In the genomic region with DNA sequence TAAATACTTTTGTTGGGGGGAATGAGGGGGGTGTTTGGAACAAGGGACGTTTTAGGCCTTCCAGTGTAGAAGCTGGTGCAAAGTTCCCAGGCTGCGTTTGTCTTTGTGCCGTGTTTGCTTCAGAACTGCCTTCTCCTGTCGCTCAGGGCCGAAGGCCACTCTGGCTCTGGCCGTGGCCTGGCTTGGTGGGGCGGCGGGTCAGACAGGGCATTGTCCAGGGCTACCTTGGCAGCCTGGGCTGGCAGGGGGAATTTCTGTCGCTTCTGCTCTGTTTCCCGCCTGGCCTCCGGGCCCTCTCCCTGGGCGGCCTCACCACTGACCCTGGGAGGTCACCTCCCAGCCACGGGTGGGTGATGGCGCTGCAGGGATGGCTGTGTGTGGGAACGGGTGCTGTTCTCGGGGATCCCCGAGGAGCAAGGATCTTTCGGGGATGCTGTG, we compare ENCODE assay signal across 10 cellular contexts.
"Had no signal": no experiment of that assay in that cellular context is flagged by ENCODE, and none has a peak within 500 bp of the region (broad histone marks: within the 10 kb centered on the region; RNA-seq: fewer than 3 reads in every experiment).

No MANE protein-coding gene starts in this region.

- H3K9me3 ChIP-seq: stomach, tibial artery had no signal

- H3K27ac Mint-ChIP-seq: activated B cell treated with CpG ODN at 0.5 μM for 24 hours; activated CD4-positive, alpha-beta T cell treated with anti-CD3 and anti-CD28 coated beads, Interleukin-2, amount 10 ng/mL, durations not matched to agents 24 days and 14 days; activated T-helper 1 cell treated with anti-CD3 and anti-CD28 coated beads, Interleukin-12 subunit alpha, Interleukin-12 subunit beta, Interleukin-2, Interleukin-4 antibody, amounts not matched to agents 30 ng/mL and 10 ng/mL and 1 ng/mL, durations not matched to agents 14 hours and 24 hours and 36 hours; T-helper 17 cell had no signal

- H3K27me3 Mint-ChIP-seq: activated B cell treated with CpG ODN at 0.5 μM for 24 hours; activated CD4-positive, alpha-beta T cell treated with anti-CD3 and anti-CD28 coated beads, Interleukin-2, amount 10 ng/mL, durations not matched to agents 24 days and 14 days had no signal

- H3K4me1 ChIP-seq: tibial artery had no signal

- H3K4me1 Mint-ChIP-seq: activated B cell treated with CpG ODN at 0.5 μM for 24 hours; activated CD4-positive, alpha-beta T cell treated with anti-CD3 and anti-CD28 coated beads, Interleukin-2, amount 10 ng/mL, durations not matched to agents 24 days and 14 days; T-helper 17 cell had no signal

- ATAC-seq: T-helper 17 cell had no signal

- H3K9me3 Mint-ChIP-seq: activated B cell treated with CpG ODN at 0.5 μM for 24 hours; activated CD4-positive, alpha-beta T cell treated with anti-CD3 and anti-CD28 coated beads, Interleukin-2, amount 10 ng/mL, durations not matched to agents 24 days and 14 days; activated T-helper 1 cell treated with anti-CD3 and anti-CD28 coated beads, Interleukin-12 subunit alpha, Interleukin-12 subunit beta, Interleukin-2, Interleukin-4 antibody, amounts not matched to agents 30 ng/mL and 10 ng/mL and 1 ng/mL, durations not matched to agents 14 hours and 24 hours and 36 hours had no signal

- H3K27ac ChIP-seq: coronary artery, stomach, tibial artery had no signal

- H3K4me3 ChIP-seq: coronary artery, stomach, tibial artery had no signal

- DNase-seq: activated B cell treated with CpG ODN at 0.5 μM for 24 hours; activated CD4-positive, alpha-beta T cell treated with anti-CD3 and anti-CD28 coated beads, Interleukin-2, amount 10 ng/mL, durations not matched to agents 24 days and 14 days; activated naive CD4-positive, alpha-beta T cell treated with Interleukin-2 at 50 U/mL for 16 hours; effector CD4-positive, alpha-beta T cell; stimulated activated CD4-positive, alpha-beta T cell treated with anti-CD3 and anti-CD28 coated beads, Interleukin-4, amount 100 ng/mL, for 1 hour; stomach; T-helper 17 cell; tibial artery had no signal

- H3K27me3 ChIP-seq: stomach, tibial artery had no signal

- H3K36me3 ChIP-seq: stomach, tibial artery had no signal

- H3K4me3 Mint-ChIP-seq: activated B cell treated with CpG ODN at 0.5 μM for 24 hours; activated CD4-positive, alpha-beta T cell treated with anti-CD3 and anti-CD28 coated beads, Interleukin-2, amount 10 ng/mL, durations not matched to agents 24 days and 14 days; activated T-helper 1 cell treated with anti-CD3 and anti-CD28 coated beads, Interleukin-12 subunit alpha, Interleukin-12 subunit beta, Interleukin-2, Interleukin-4 antibody, amounts not matched to agents 30 ng/mL and 10 ng/mL and 1 ng/mL, durations not matched to agents 14 hours and 24 hours and 36 hours; T-helper 17 cell had no signal
